Comparison of ENCODE assay signal across 25 cellular contexts in the genomic region with DNA sequence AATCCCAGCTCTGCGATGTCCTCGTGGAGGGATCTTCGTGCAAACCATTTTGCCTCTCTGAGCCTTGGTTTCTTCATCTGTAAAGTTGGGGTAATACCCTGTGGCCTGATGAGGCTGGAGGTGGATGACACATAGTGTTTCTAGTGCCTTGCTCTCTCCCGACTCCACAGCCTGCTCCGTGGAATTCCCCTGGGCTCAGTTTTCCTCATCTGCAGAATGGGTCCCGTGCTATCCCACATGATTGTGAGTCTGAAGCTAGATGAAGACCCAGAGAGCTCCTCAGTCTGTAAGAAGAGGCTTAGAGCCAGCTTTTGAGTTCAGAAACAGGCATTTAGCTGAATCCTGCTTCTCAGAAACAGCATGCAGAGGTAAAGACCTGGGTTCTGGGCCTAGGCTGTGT. TPM values are rescaled to one million over a fixed set of nuclear protein-coding genes. Genes with fewer than 3 reads are reported as not detected.
DNase-seq lines count a peak whose midpoint lies in the region; ATAC-seq, FAIRE-seq and TF ChIP-seq lines count a peak whose summit lies in the region.
"Had no signal": no experiment of that assay in that cellular context is flagged by ENCODE, and none has a peak within 500 bp of the region (broad histone marks: within the 10 kb centered on the region; RNA-seq: fewer than 3 reads in every experiment).

No MANE protein-coding gene starts in this region.

- CTCF ChIA-PET in HepG2 (lab: Yijun Ruan, JAX; ENCODE audit: low intra/inter-chr PET ratio, low total read pairs): no interaction called here
- CTCF ChIA-PET in WTC11 (lab: Charles Lee): interaction anchor here (0.9 to 3.5 kb wide), 5 partner anchors 18 to 41 kb away, joined by 3 to 10 read pairs (median 4); no protein-coding TSS in a partner anchor

- no peak for TF ChIP-seq EP300 in HepG2 (IDR thresholded peaks at IDR 0.05; ENCODE audit: low read depth in 2 of 2, low read length in 2 of 2)
- no peak for TF ChIP-seq EP300 in HepG2 (CRISPR knock-in tag; IDR thresholded peaks at IDR 0.05; ENCODE audit: borderline replicate concordance)

- no peak for TF ChIP-seq RAD21 in HepG2 (CRISPR knock-in tag; IDR thresholded peaks at IDR 0.05)

- H3K4me1 Mint-ChIP-seq in dendritic cell treated with granulocyte-macrophage colony-stimulating factor and Interleukin-4, amounts not matched to agents 40 ng/mL and 50 ng/mL, for 4 days (ENCODE audit: low read depth): peaks cover 84% of the 10 kb centered on the region
- peaks cover 33% of the 10 kb centered on the region for H3K4me1 Mint-ChIP-seq in WTC11
- H3K4me1 Mint-ChIP-seq: B cell; CD8-positive, alpha-beta memory T cell had no signal

- ATAC-seq in HepG2 (no peak), right lobe of liver (no peak), WTC11 (no peak), HG02763 (IDR thresholded peaks at IDR 0.05; ENCODE audit: unreplicated experiment) (no peak)
- ATAC-seq: GM23338 had no signal

- H3K9me3 Mint-ChIP-seq in dendritic cell treated with granulocyte-macrophage colony-stimulating factor and Interleukin-4, amounts not matched to agents 40 ng/mL and 50 ng/mL, for 4 days: no peaks in the 10 kb centered on the region
- no peaks in the 10 kb centered on the region for H3K9me3 Mint-ChIP-seq in WTC11
- H3K9me3 Mint-ChIP-seq: CD14-positive monocyte; CD4-positive, alpha-beta T cell; CD8-positive, alpha-beta memory T cell; GM23338; HFFc6 had no signal

- no peak overlapping the region for H3K27ac ChIP-seq in HepG2 (ENCODE audit: extremely low read length, insufficient read depth, low read length)
- no peak overlapping the region for H3K27ac ChIP-seq in right lobe of liver
- H3K27ac ChIP-seq in layer of hippocampus (ENCODE audit: low read depth, low read length): peak overlapping the region; percentile 30
- H3K27ac ChIP-seq in adrenal gland: no peak overlapping the region
- H3K27ac ChIP-seq: 22Rv1; BLaER1 treated with 17β-estradiol and CSF1 and Interleukin-3, amounts not matched to agents 10 nM and 100 nM had no signal

- H3K27me3 ChIP-seq in HepG2 (ENCODE audit: control insufficient read depth in 1 of 2, insufficient read depth in 2 of 2, low read length in 2 of 2) (no peaks in the 10 kb centered on the region), right lobe of liver (no peaks in the 10 kb centered on the region), layer of hippocampus (ENCODE audit: control insufficient read depth, insufficient read depth, low read length) (no peaks in the 10 kb centered on the region), adrenal gland (no peaks in the 10 kb centered on the region)
- H3K27me3 ChIP-seq: BLaER1 treated with 17β-estradiol and CSF1 and Interleukin-3, amounts not matched to agents 10 nM and 100 nM had no signal

- peaks cover 0 to 8% of the 10 kb centered on the region in 2 experiments; a peak in 4 of 5 replicates for H3K36me3 ChIP-seq in HepG2 (replicated peaks in 1 of 2; ENCODE audit: control insufficient read depth in 1 of 2, insufficient read depth in 2 of 2, low read length in 2 of 2)
- no peaks in the 10 kb centered on the region for H3K36me3 ChIP-seq in right lobe of liver
- H3K36me3 ChIP-seq in adrenal gland (replicated peaks in 1 of 2): no peaks in the 10 kb centered on the region
- H3K36me3 ChIP-seq: BLaER1 treated with 17β-estradiol and CSF1 and Interleukin-3, amounts not matched to agents 10 nM and 100 nM; HAP-1 had no signal

- no peak overlapping the region for H2AFZ ChIP-seq in HepG2 (ENCODE audit: low read length)
- H2AFZ ChIP-seq: GM23338 had no signal

- DNase-seq in HepG2 (ENCODE audit: low spot score): no peak
- no peak for DNase-seq in right lobe of liver
- no peak for DNase-seq in adrenal gland
- no peak for DNase-seq in WTC11 (ENCODE audit: low spot score)
- DNase-seq in NCI-H2196 (lab: John Stamatoyannopoulos, UW; ENCODE audit: unreplicated experiment): no peak
- DNase-seq: CD4-positive, alpha-beta T cell; CD8-positive, alpha-beta memory T cell; DMS79; EL; GDM1; HFFc6 had no signal

- no peak for TF ChIP-seq POLR2A in HepG2 (IDR thresholded peaks at IDR 0.05; ENCODE audit: insufficient read depth in 1 of 2, low read depth in 2 of 2, low read length in 2 of 2)
- no peak for TF ChIP-seq POLR2A in right lobe of liver (IDR thresholded peaks at IDR 0.05)
- no peak for TF ChIP-seq POLR2A in adrenal gland (IDR thresholded peaks at IDR 0.05)

- 96% methylated on average over 6 of the region's 6 CpGs for WGBS in HepG2 (ENCODE audit: low lambda C conversion rate)
- 81% methylated on average over 2 of the region's 6 CpGs for WGBS in right lobe of liver (ENCODE audit: insufficient coverage, low coverage, low lambda C conversion rate, missing lambda C conversion rate)
- 93 to 98% (median 95%) methylated on average over 6 of the region's 6 CpGs for WGBS in adrenal gland, 4 donors

- no peak overlapping the region for H3K4me3 ChIP-seq in HepG2 (replicated peaks in 1 of 3; ENCODE audit: insufficient read depth in 1 of 3, low read depth in 2 of 3, low read length in 3 of 3)
- H3K4me3 ChIP-seq in right lobe of liver: no peak overlapping the region
- no peak overlapping the region for H3K4me3 ChIP-seq in adrenal gland
- H3K4me3 ChIP-seq: BLaER1 treated with 17β-estradiol and CSF1 and Interleukin-3, amounts not matched to agents 10 nM and 100 nM; GM23338; HAP-1 had no signal

- H3K27me3 Mint-ChIP-seq in dendritic cell treated with granulocyte-macrophage colony-stimulating factor and Interleukin-4, amounts not matched to agents 40 ng/mL and 50 ng/mL, for 4 days: no peaks in the 10 kb centered on the region
- peaks cover 3% of the 10 kb centered on the region; the same call in 1 of the 2 replicates for H3K27me3 Mint-ChIP-seq in WTC11 (ENCODE audit: low read depth)
- H3K27me3 Mint-ChIP-seq: CD4-positive, alpha-beta T cell had no signal

- in situ Hi-C loops in HepG2 (cut with HindIII; ENCODE audit: extremely low pct_ligation_motif_present, low pct_unique_long_range_greater_than_20kb): no loop called here

- no peak for FAIRE-seq in HepG2 (lab: Jason Lieb, UNC)
- FAIRE-seq: A204.1, D721Med, GM12891, GM18507, H54 had no signal

- H3K4me2 ChIP-seq in HepG2 (ENCODE audit: low read depth, low read length): no peak overlapping the region
- H3K4me2 ChIP-seq: GM23338 had no signal

- no peak overlapping the region for H3K4me3 Mint-ChIP-seq in dendritic cell treated with granulocyte-macrophage colony-stimulating factor and Interleukin-4, amounts not matched to agents 40 ng/mL and 50 ng/mL, for 4 days
- no peak overlapping the region for H3K4me3 Mint-ChIP-seq in WTC11
- H3K4me3 Mint-ChIP-seq: B cell; CD4-positive, alpha-beta T cell; CD8-positive, alpha-beta memory T cell; GM23338; HFFc6 had no signal

- H3K9ac ChIP-seq in HepG2 (ENCODE audit: insufficient read depth, low read depth, low read length): no peak overlapping the region

- POLR2A ChIA-PET in HepG2 (lab: Yijun Ruan, JAX): no interaction called here
- POLR2A ChIA-PET in WTC11 (lab: Charles Lee): no interaction called here

- H3K36me3 Mint-ChIP-seq in dendritic cell treated with granulocyte-macrophage colony-stimulating factor and Interleukin-4, amounts not matched to agents 40 ng/mL and 50 ng/mL, for 4 days (ENCODE audit: low read depth): peaks cover 40% of the 10 kb centered on the region
- H3K36me3 Mint-ChIP-seq in WTC11: no peaks in the 10 kb centered on the region
- H3K36me3 Mint-ChIP-seq: CD8-positive, alpha-beta memory T cell had no signal

- H3K4me1 ChIP-seq in HepG2 (ENCODE audit: insufficient read depth, low read length) (peaks cover 19% of the 10 kb centered on the region), right lobe of liver (no peaks in the 10 kb centered on the region), adrenal gland (replicated peaks in 1 of 2) (peaks cover 0 to 3% of the 10 kb centered on the region in 2 donors)
- H3K4me1 ChIP-seq: HAP-1 had no signal

- TF ChIP-seq CTCF in HepG2 (CRISPR knock-in tag; IDR thresholded peaks at IDR 0.05) (no peak), right lobe of liver (IDR thresholded peaks at IDR 0.05) (no peak), adrenal gland (IDR thresholded peaks at IDR 0.05) (no peak), WTC11 (IDR thresholded peaks at IDR 0.05) (no peak)

- no TSS peak for BruUV-seq in HepG2 (replicated peaks; lab: Mats Ljungman, UMichigan)

- peaks cover 5% of the 10 kb centered on the region for H3K79me2 ChIP-seq in HepG2 (ENCODE audit: insufficient read depth, low read length)

- no peaks in the 10 kb centered on the region for H4K20me1 ChIP-seq in HepG2 (ENCODE audit: insufficient read depth, low read length)

- intact Hi-C loops in HepG2 (cut with micrococcal nuclease; ENCODE audit: unreplicated experiment) (no loop called here), right lobe of liver (cut with DNase I) (no loop called here), adrenal gland (cut with DNase I) (no loop called here)
- intact Hi-C loops in dendritic cell treated with granulocyte-macrophage colony-stimulating factor and Interleukin-4, amounts not matched to agents 40 ng/mL and 50 ng/mL, for 4 days (cut with micrococcal nuclease): no loop called here

- H3K9me3 ChIP-seq in HepG2 (ENCODE audit: low read length) (no peaks in the 10 kb centered on the region), right lobe of liver (no peaks in the 10 kb centered on the region), adrenal gland (replicated peaks in 1 of 3) (no peaks in the 10 kb centered on the region)
- H3K9me3 ChIP-seq: BLaER1 treated with 17β-estradiol and CSF1 and Interleukin-3, amounts not matched to agents 10 nM and 100 nM; HAP-1 had no signal

- peak overlapping the region; percentile 91 for H3K27ac Mint-ChIP-seq in dendritic cell treated with granulocyte-macrophage colony-stimulating factor and Interleukin-4, amounts not matched to agents 40 ng/mL and 50 ng/mL, for 4 days
- H3K27ac Mint-ChIP-seq in WTC11: no peak overlapping the region
- H3K27ac Mint-ChIP-seq: B cell; CD4-positive, alpha-beta T cell; CD8-positive, alpha-beta memory T cell; GM23338; HFFc6 had no signal

RNA-seq across cellular contexts. Expression of a gene that starts 32.7 kb away (rescaled TPM):
- 2.3 and 3.9 TPM in 2 replicates for total RNA-seq in HepG2 (2016; rRNA removed; fragmentation: Illumina TruSeq; extraction: Trizol)
- 0.61 and 0.88 TPM in 2 replicates for total RNA-seq in HepG2 (2016; cell fraction: cytosol; rRNA removed; fragmentation: Illumina TruSeq; extraction: Trizol; ENCODE audit: low read depth)
- total RNA-seq in HepG2 (2016; cell fraction: insoluble cytoplasmic fraction; rRNA removed; fragmentation: Illumina TruSeq; extraction: Trizol): 2.1 and 3.9 TPM in 2 replicates
- total RNA-seq in HepG2 (2016; cell fraction: membrane; rRNA removed; fragmentation: Illumina TruSeq; extraction: Trizol): 2.2 and 2.4 TPM in 2 replicates
- 4.9 and 6.5 TPM in 2 replicates for total RNA-seq in HepG2 (2016; cell fraction: nucleus; rRNA removed; fragmentation: Illumina TruSeq; extraction: Trizol)
- 2.6 and 3.3 TPM in 2 replicates for polyA plus RNA-seq in HepG2 (2011; rRNA removed)
- 1.5 and 2.1 TPM in 2 replicates for polyA plus RNA-seq in HepG2 (2011; cell fraction: cytosol; rRNA removed)
- 12.4 and 14.2 TPM in 2 replicates for polyA plus RNA-seq in HepG2 (2011; cell fraction: nucleus; rRNA removed)
- 2.6 and 5.3 TPM in 2 replicates for polyA plus RNA-seq in HepG2 (2012)
- 0.45 and 0.67 TPM in 2 replicates for polyA plus RNA-seq in HepG2 (2016; cell fraction: cytosol; fragmentation: Illumina TruSeq; extraction: Trizol; ENCODE audit: low read depth)
- 2.5 and 3.0 TPM in 2 replicates for polyA plus RNA-seq in HepG2 (2016; cell fraction: insoluble cytoplasmic fraction; fragmentation: Illumina TruSeq; extraction: Trizol; ENCODE audit: low read depth)
- polyA plus RNA-seq in HepG2 (2016; cell fraction: membrane; fragmentation: Illumina TruSeq; extraction: Trizol; ENCODE audit: low read depth): 1.5 and 1.9 TPM in 2 replicates
- 14.4 and 14.8 TPM in 2 replicates for polyA plus RNA-seq in HepG2 (2016; cell fraction: nucleus; fragmentation: Illumina TruSeq; extraction: Trizol; ENCODE audit: insufficient read depth, low read depth)
- 2.0 and 8.0 TPM in 2 replicates for polyA minus RNA-seq in HepG2 (2011; rRNA and poly(A)+ RNA removed; ENCODE audit: low replicate concordance)
- polyA minus RNA-seq in HepG2 (2011; cell fraction: cytosol; rRNA and poly(A)+ RNA removed): 2.2 and 3.0 TPM in 2 replicates
- 4.6 TPM in 2 replicates for polyA minus RNA-seq in HepG2 (2011; cell fraction: nucleus; rRNA and poly(A)+ RNA removed)
- 1 to 10 TPM in 2 of 6 experiments, under 1 TPM in 4; 0.33 to 5.5 (median 0.79) TPM for total RNA-seq in right lobe of liver
- 1 to 10 TPM; 1.0 to 4.2 (median 3.2) TPM for total RNA-seq in adrenal gland
- 1 to 10 TPM in 2 of 3 donors, under 1 TPM in 1; 0.81 to 2.7 (median 1.5) TPM for polyA plus RNA-seq in adrenal gland
- 3.1 to 3.4 TPM (median 3.4 TPM) in 3 replicates for total RNA-seq in WTC11 (2021)
- total RNA-seq: B cell had no signal
- polyA plus RNA-seq: CD8-positive, alpha-beta memory T cell had no signal

RNA-seq across cellular contexts. Expression of a gene that starts 39.5 kb away (rescaled TPM):
- 7.9 and 10.2 TPM in 2 replicates for total RNA-seq in HepG2 (2016; rRNA removed; fragmentation: Illumina TruSeq; extraction: Trizol)
- 6.6 and 7.4 TPM in 2 replicates for total RNA-seq in HepG2 (2016; cell fraction: cytosol; rRNA removed; fragmentation: Illumina TruSeq; extraction: Trizol; ENCODE audit: low read depth)
- total RNA-seq in HepG2 (2016; cell fraction: insoluble cytoplasmic fraction; rRNA removed; fragmentation: Illumina TruSeq; extraction: Trizol): 6.8 and 10.3 TPM in 2 replicates
- total RNA-seq in HepG2 (2016; cell fraction: membrane; rRNA removed; fragmentation: Illumina TruSeq; extraction: Trizol): 8.2 and 8.5 TPM in 2 replicates
- total RNA-seq in HepG2 (2016; cell fraction: nucleus; rRNA removed; fragmentation: Illumina TruSeq; extraction: Trizol): 16.7 and 20.6 TPM in 2 replicates
- polyA plus RNA-seq in HepG2 (2011; rRNA removed): 25.9 and 33.2 TPM in 2 replicates
- 17.4 and 19.1 TPM in 2 replicates for polyA plus RNA-seq in HepG2 (2011; cell fraction: cytosol; rRNA removed)
- 140 and 154 TPM in 2 replicates for polyA plus RNA-seq in HepG2 (2011; cell fraction: nucleus; rRNA removed)
- polyA plus RNA-seq in HepG2 (2012): 27.5 and 41.4 TPM in 2 replicates
- 1.8 and 2.1 TPM in 2 replicates for polyA plus RNA-seq in HepG2 (2016; cell fraction: cytosol; fragmentation: Illumina TruSeq; extraction: Trizol; ENCODE audit: low read depth)
- 12.8 and 17.2 TPM in 2 replicates for polyA plus RNA-seq in HepG2 (2016; cell fraction: insoluble cytoplasmic fraction; fragmentation: Illumina TruSeq; extraction: Trizol; ENCODE audit: low read depth)
- polyA plus RNA-seq in HepG2 (2016; cell fraction: membrane; fragmentation: Illumina TruSeq; extraction: Trizol; ENCODE audit: low read depth): 5.7 and 6.2 TPM in 2 replicates
- 69.8 and 76.1 TPM in 2 replicates for polyA plus RNA-seq in HepG2 (2016; cell fraction: nucleus; fragmentation: Illumina TruSeq; extraction: Trizol; ENCODE audit: insufficient read depth, low read depth)
- 2.9 and 52.2 TPM in 2 replicates for polyA minus RNA-seq in HepG2 (2011; rRNA and poly(A)+ RNA removed; ENCODE audit: low replicate concordance)
- 27.3 and 36.7 TPM in 2 replicates for polyA minus RNA-seq in HepG2 (2011; cell fraction: cytosol; rRNA and poly(A)+ RNA removed)
- 39.0 and 39.4 TPM in 2 replicates for polyA minus RNA-seq in HepG2 (2011; cell fraction: nucleus; rRNA and poly(A)+ RNA removed)
- total RNA-seq in right lobe of liver: 10 to 100 TPM in 5 of 6 experiments, 1 to 10 TPM in 1; 7.6 to 16.4 (median 11.6) TPM
- total RNA-seq in adrenal gland: 1 to 10 TPM in 3 of 8 donors, under 1 TPM in 5; 0.13 to 2.6 (median 0.67) TPM
- 1 to 10 TPM in 2 of 3 donors, under 1 TPM in 1; 0.61 to 1.4 (median 1.1) TPM for polyA plus RNA-seq in adrenal gland
- total RNA-seq in WTC11 (2021): 4.9 to 5.9 TPM (median 5.2 TPM) in 3 replicates
